Comparison of ENCODE assay signal across 1 cellular context in the genomic region with DNA sequence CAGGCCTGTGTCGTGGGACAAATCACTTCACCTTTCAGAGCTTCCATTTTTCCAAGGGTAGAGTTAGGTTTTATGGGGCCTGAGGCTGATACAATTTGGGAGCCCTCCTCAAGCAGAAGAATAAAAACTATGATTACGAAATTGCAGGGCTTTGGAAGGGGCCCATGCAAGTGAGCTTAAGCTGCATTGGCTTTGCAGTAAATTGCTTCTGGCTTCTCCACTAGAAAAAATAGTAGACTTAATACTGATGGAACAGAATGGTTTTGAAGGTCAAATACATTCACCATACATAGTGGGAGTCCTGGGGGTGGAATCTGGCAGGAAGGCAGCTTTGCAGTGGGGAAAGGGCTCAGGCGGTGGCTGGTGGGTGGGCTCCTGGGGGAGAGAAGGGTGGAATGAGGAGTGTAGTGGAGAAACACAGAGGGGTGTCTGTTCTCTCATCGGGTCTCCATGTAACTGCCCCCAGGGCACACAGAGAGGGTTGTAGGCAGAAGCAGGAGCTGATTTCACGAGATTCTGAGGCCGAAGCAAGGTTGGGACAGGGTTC.
TF ChIP-seq lines count a peak whose summit lies in the region.

No MANE protein-coding gene starts in this region.

TF ChIP-seq in GM23338, 12 proteins besides CTCF, POLR2A, EP300 and RAD21 (continued from another document):
- TF ChIP-seq, protein P1, sequence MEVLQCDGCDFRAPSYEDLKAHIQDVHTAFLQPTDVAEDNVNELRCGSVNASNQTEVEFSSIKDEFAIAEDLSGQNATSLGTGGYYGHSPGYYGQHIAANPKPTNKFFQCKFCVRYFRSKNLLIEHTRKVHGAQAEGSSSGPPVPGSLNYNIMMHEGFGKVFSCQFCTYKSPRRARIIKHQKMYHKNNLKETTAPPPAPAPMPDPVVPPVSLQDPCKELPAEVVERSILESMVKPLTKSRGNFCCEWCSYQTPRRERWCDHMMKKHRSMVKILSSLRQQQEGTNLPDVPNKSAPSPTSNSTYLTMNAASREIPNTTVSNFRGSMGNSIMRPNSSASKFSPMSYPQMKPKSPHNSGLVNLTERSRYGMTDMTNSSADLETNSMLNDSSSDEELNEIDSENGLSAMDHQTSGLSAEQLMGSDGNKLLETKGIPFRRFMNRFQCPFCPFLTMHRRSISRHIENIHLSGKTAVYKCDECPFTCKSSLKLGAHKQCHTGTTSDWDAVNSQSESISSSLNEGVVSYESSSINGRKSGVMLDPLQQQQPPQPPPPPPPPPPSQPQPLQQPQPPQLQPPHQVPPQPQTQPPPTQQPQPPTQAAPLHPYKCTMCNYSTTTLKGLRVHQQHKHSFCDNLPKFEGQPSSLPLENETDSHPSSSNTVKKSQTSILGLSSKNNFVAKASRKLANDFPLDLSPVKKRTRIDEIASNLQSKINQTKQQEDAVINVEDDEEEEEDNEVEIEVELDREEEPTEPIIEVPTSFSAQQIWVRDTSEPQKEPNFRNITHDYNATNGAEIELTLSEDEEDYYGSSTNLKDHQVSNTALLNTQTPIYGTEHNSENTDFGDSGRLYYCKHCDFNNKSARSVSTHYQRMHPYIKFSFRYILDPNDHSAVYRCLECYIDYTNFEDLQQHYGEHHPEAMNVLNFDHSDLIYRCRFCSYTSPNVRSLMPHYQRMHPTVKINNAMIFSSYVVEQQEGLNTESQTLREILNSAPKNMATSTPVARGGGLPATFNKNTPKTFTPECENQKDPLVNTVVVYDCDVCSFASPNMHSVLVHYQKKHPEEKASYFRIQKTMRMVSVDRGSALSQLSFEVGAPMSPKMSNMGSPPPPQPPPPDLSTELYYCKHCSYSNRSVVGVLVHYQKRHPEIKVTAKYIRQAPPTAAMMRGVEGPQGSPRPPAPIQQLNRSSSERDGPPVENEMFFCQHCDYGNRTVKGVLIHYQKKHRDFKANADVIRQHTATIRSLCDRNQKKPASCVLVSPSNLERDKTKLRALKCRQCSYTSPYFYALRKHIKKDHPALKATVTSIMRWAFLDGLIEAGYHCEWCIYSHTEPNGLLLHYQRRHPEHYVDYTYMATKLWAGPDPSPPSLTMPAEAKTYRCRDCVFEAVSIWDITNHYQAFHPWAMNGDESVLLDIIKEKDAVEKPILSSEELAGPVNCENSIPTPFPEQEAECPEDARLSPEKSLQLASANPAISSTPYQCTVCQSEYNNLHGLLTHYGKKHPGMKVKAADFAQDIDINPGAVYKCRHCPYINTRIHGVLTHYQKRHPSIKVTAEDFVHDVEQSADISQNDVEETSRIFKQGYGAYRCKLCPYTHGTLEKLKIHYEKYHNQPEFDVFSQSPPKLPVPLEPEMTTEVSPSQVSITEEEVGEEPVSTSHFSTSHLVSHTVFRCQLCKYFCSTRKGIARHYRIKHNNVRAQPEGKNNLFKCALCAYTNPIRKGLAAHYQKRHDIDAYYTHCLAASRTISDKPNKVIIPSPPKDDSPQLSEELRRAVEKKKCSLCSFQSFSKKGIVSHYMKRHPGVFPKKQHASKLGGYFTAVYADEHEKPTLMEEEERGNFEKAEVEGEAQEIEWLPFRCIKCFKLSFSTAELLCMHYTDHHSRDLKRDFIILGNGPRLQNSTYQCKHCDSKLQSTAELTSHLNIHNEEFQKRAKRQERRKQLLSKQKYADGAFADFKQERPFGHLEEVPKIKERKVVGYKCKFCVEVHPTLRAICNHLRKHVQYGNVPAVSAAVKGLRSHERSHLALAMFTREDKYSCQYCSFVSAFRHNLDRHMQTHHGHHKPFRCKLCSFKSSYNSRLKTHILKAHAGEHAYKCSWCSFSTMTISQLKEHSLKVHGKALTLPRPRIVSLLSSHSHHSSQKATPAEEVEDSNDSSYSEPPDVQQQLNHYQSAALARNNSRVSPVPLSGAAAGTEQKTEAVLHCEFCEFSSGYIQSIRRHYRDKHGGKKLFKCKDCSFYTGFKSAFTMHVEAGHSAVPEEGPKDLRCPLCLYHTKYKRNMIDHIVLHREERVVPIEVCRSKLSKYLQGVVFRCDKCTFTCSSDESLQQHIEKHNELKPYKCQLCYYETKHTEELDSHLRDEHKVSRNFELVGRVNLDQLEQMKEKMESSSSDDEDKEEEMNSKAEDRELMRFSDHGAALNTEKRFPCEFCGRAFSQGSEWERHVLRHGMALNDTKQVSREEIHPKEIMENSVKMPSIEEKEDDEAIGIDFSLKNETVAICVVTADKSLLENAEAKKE (CRISPR knock-in tag; IDR thresholded peaks at IDR 0.05): no peak
